Comparison of ENCODE assay signal across 8 cellular contexts in the genomic region with DNA sequence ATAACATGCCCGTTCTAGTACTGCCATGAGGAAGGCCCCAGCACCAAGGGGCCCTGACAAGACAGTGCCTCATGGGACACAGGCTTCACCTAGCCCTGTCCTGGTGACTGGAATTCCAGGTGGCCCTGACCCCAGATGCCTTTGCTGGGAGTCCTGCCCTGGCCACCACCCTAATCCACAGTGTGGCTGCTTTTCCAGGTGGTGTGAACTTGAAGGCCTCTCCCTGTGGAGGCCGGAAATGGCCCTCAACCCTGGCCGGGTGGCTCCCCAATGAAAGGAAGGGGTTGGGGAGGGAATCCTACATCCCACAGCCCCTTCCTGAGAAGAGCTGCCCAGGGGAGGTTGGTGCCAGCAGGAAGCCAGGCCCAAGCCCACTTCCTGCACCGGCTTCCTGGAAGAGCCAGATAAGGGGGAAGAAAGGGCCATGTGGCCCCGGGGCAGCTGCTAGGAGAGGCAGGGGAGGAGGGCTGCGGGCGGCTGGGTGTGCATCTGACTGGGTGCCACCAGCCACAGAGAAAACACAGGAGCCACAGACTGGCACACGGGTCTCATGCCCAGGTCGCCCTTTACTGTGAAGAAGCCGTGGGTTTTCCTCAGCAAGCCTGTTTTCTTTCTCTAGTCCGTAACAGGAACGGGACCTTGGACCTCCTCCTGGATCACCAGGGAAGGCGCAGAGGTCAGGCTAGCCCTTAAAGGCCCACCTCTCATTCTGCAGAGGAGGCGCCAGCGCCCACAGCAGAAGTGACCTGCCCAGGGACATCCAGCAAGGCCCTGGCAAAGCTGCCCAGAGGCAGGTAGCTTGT. TPM values are rescaled to one million over a fixed set of nuclear protein-coding genes. Genes with fewer than 3 reads are reported as not detected.
DNase-seq lines count a peak whose midpoint lies in the region; ATAC-seq, FAIRE-seq and TF ChIP-seq lines count a peak whose summit lies in the region.

No MANE protein-coding gene starts in this region.

- ATAC-seq in mucosa of descending colon (peak; percentile 1), GM21576 (IDR thresholded peaks at IDR 0.05; ENCODE audit: unreplicated experiment) (no peak)

- DNase-seq in Peyer's patch, result peak in 2 of 3 donors; percentile 45 to 76
- peak in 3 of 7 donors; percentile 44 to 59 (median 50) for DNase-seq in adrenal gland
- DNase-seq in mucosa of descending colon, result peak; percentile 59 to 79 (median 73)
- no peak for DNase-seq in A172 (ENCODE audit: low spot score)
- DNase-seq in frontal cortex (ENCODE audit: low spot score in 2 of 2), result no peak
- DNase-seq in mesenteric fat pad (ENCODE audit: low spot score), result no peak

- 30 to 43% (median 35%) methylated on average over 5 to 15 of the region's 15 CpGs for WGBS in adrenal gland, 4 donors

- peak in 1 of 2 donors; percentile 39 for TF ChIP-seq POLR2A in Peyer's patch (IDR thresholded peaks at IDR 0.05)
- no peak for TF ChIP-seq POLR2A in adrenal gland (IDR thresholded peaks at IDR 0.05)

- H3K4me3 ChIP-seq in Peyer's patch, result peak overlapping the region in 2 of 4 donors; percentile 13 to 21
- no peak overlapping the region for H3K4me3 ChIP-seq in adrenal gland
- no peak overlapping the region for H3K4me3 ChIP-seq in mucosa of descending colon

- H3K36me3 ChIP-seq in Peyer's patch (peaks cover 0 to 5% (median 0%) of the 10 kb centered on the region in 3 donors), adrenal gland (replicated peaks in 1 of 2) (no peaks in the 10 kb centered on the region), mucosa of descending colon (ENCODE audit: low read depth) (no peaks in the 10 kb centered on the region)

- peaks cover 13 to 53% (median 33%) of the 10 kb centered on the region in 4 donors for H3K4me1 ChIP-seq in Peyer's patch
- peaks cover 35 to 49% of the 10 kb centered on the region in 2 donors for H3K4me1 ChIP-seq in adrenal gland (replicated peaks in 1 of 2)
- peaks cover 48% of the 10 kb centered on the region for H3K4me1 ChIP-seq in mucosa of descending colon (ENCODE audit: low read depth)

- H3K9me3 ChIP-seq in Peyer's patch (no peaks in the 10 kb centered on the region), adrenal gland (replicated peaks in 1 of 3) (no peaks in the 10 kb centered on the region), mucosa of descending colon (no peaks in the 10 kb centered on the region)

- H3K27ac ChIP-seq in 22Rv1 (peak overlapping the region; percentile 97), Peyer's patch (peak overlapping the region; percentile 56 to 97 (median 94)), adrenal gland (peak overlapping the region in 4 of 5 donors; percentile 37 to 85 (median 74))

- TF ChIP-seq CTCF in 22Rv1 (IDR thresholded peaks at IDR 0.05) (no peak), Peyer's patch (IDR thresholded peaks at IDR 0.05) (no peak), adrenal gland (IDR thresholded peaks at IDR 0.05) (no peak), mucosa of descending colon (IDR thresholded peaks at IDR 0.05) (no peak)

- intact Hi-C loops in adrenal gland (cut with DNase I), result no loop called here
- intact Hi-C loops in mucosa of descending colon (cut with DNase I, micrococcal nuclease), result no loop called here

- H3K27me3 ChIP-seq in Peyer's patch (no peaks in the 10 kb centered on the region), adrenal gland (no peaks in the 10 kb centered on the region)

- no peak for FAIRE-seq in frontal cortex (lab: Jason Lieb, UNC)

RNA-seq across cellular contexts. Expression of a gene that starts 4.7 kb away (rescaled TPM):
- total RNA-seq in Peyer's patch, result 100 to 1,000 TPM; 102 to 193 (median 178) TPM
- 100 to 1,000 TPM; 107 to 290 (median 161) TPM for total RNA-seq in adrenal gland
- polyA plus RNA-seq in adrenal gland, result 100 to 1,000 TPM; 105 to 195 (median 120) TPM
- 100 to 1,000 TPM in 2 of 3 donors, 10 to 100 TPM in 1; 86.3 to 158 (median 124) TPM for total RNA-seq in mucosa of descending colon
- total RNA-seq in A172 (2014; rRNA removed; shearing (Covaris generic)), result 403 and 478 TPM in 2 replicates
- 80.3 TPM for total RNA-seq in frontal cortex
- total RNA-seq in mesenteric fat pad, result 68.4 TPM

RNA-seq across cellular contexts. Expression of a gene that starts 22.2 kb away (rescaled TPM):
- total RNA-seq in Peyer's patch, result 100 to 1,000 TPM in 1 of 4 donors, 10 to 100 TPM in 3; 45.4 to 138 (median 89.2) TPM
- 10 to 100 TPM; 31.6 to 89.2 (median 58.6) TPM for total RNA-seq in adrenal gland
- polyA plus RNA-seq in adrenal gland, result 10 to 100 TPM; 20.3 to 46.1 (median 21.1) TPM
- 10 to 100 TPM; 77.1 to 97.4 (median 91.5) TPM for total RNA-seq in mucosa of descending colon
- 14.6 and 19.1 TPM in 2 replicates for total RNA-seq in A172 (2014; rRNA removed; shearing (Covaris generic))
- total RNA-seq in frontal cortex, result 18.3 TPM
- total RNA-seq in mesenteric fat pad, result 48.7 TPM

RNA-seq across cellular contexts. Expression of a gene that starts 36.8 kb away (rescaled TPM):
- 100 to 1,000 TPM; 629 to 753 (median 680) TPM for total RNA-seq in Peyer's patch
- 100 to 1,000 TPM; 181 to 533 (median 361) TPM for total RNA-seq in adrenal gland
- 100 to 1,000 TPM in 2 of 3 donors, 10 to 100 TPM in 1; 35.9 to 226 (median 104) TPM for polyA plus RNA-seq in adrenal gland
- total RNA-seq in mucosa of descending colon, result 100 to 1,000 TPM; 267 to 328 (median 295) TPM
- 91.3 and 129 TPM in 2 replicates for total RNA-seq in A172 (2014; rRNA removed; shearing (Covaris generic))
- 35.5 TPM for total RNA-seq in frontal cortex
- total RNA-seq in mesenteric fat pad, result 320 TPM

RNA-seq across cellular contexts. Expression of a gene that starts 43.9 kb away (rescaled TPM):
- total RNA-seq in Peyer's patch (10 to 100 TPM in 2 of 4 donors, 1 to 10 TPM in 2; 7.4 to 40.2 (median 17.0) TPM), adrenal gland (1 to 10 TPM in 7 of 8 donors, under 1 TPM in 1; 0.30 to 5.4 (median 2.4) TPM), mucosa of descending colon (10 to 100 TPM in 1 of 3 donors, 1 to 10 TPM in 2; 4.4 to 10.6 (median 8.0) TPM), frontal cortex (0.41 TPM), mesenteric fat pad (2.8 TPM)
- 10 to 100 TPM in 1 of 3 donors, 1 to 10 TPM in 1, under 1 TPM in 1; 0.59 to 45.2 (median 6.0) TPM for polyA plus RNA-seq in adrenal gland
- total RNA-seq in A172 (2014; rRNA removed; shearing (Covaris generic)), result 0.69 and 1.2 TPM in 2 replicates

Comparison
In these comparisons a context has a peak if more than half of its experiments do, and no peak if none do; other contexts are left out.
1. DNase-seq: peak in Peyer's patch (2 of 3) and mucosa of descending colon (3 of 3); none in A172 (single experiment), frontal cortex (0 of 2) and mesenteric fat pad (single experiment).
2. Peak in every context shown above with its lines, with median percentiles within 50 percentile points of each other: H3K27ac ChIP-seq.